In genomic region chr9:102461441-102461840, GRCh38 we compare ENCODE assay signal across 13 cellular contexts.
DNase-seq lines count a peak whose midpoint lies in the region; TF ChIP-seq lines count a peak whose summit lies in the region.
"Had no signal": no experiment of that assay in that cellular context is flagged by ENCODE, and none has a peak within 500 bp of the region (broad histone marks: within the 10 kb centered on the region; RNA-seq: fewer than 3 reads in every experiment).

No MANE protein-coding gene starts in this region.

- DNase-seq in HT1080 (ENCODE audit: low read depth), result peak; percentile 68
- peak; percentile 21 for DNase-seq in NCI-H69 (lab: John Stamatoyannopoulos, UW)
- peak; percentile 2 for DNase-seq in choroid plexus epithelial cell (ENCODE audit: low read depth)
- peak; percentile 31 for DNase-seq in skeletal muscle cell (ENCODE audit: low read depth)
- DNase-seq in mucosa of gallbladder (ENCODE audit: low spot score), result no peak
- DNase-seq in stimulated activated CD4-positive, alpha-beta T cell treated with anti-CD3 and anti-CD28 coated beads, Interleukin-2, amount 100 ng/mL, for 24 hours, result no peak
- DNase-seq in NCI-H1092 (lab: John Stamatoyannopoulos, UW), result no peak
- DNase-seq: HCEC 1CT, IMR-90, MV-4-11, NCI-H146, NCI-H524 had no signal

- TF ChIP-seq CTCF in choroid plexus epithelial cell (conservative IDR thresholded peaks at IDR 0.05; ENCODE audit: low read depth, low read length), result no peak

- H3K4me3 ChIP-seq in choroid plexus epithelial cell (ENCODE audit: low read depth, low read length) (no peak overlapping the region), skeletal muscle cell (ENCODE audit: low read depth, low read length) (no peak overlapping the region)
- H3K4me3 ChIP-seq: SJSA1 had no signal

Comparison
In these comparisons a context has a peak if more than half of its experiments do, and no peak if none do; other contexts are left out.
1. DNase-seq: peak in HT1080 (single experiment), NCI-H69 (single experiment), choroid plexus epithelial cell (single experiment) and skeletal muscle cell (single experiment); none in mucosa of gallbladder (single experiment), stimulated activated CD4-positive, alpha-beta T cell treated with anti-CD3 and anti-CD28 coated beads, Interleukin-2, amount 100 ng/mL, for 24 hours (0 of 2) and NCI-H1092 (single experiment).